Comparison of ENCODE assay signal across 16 cellular contexts in the genomic region with DNA sequence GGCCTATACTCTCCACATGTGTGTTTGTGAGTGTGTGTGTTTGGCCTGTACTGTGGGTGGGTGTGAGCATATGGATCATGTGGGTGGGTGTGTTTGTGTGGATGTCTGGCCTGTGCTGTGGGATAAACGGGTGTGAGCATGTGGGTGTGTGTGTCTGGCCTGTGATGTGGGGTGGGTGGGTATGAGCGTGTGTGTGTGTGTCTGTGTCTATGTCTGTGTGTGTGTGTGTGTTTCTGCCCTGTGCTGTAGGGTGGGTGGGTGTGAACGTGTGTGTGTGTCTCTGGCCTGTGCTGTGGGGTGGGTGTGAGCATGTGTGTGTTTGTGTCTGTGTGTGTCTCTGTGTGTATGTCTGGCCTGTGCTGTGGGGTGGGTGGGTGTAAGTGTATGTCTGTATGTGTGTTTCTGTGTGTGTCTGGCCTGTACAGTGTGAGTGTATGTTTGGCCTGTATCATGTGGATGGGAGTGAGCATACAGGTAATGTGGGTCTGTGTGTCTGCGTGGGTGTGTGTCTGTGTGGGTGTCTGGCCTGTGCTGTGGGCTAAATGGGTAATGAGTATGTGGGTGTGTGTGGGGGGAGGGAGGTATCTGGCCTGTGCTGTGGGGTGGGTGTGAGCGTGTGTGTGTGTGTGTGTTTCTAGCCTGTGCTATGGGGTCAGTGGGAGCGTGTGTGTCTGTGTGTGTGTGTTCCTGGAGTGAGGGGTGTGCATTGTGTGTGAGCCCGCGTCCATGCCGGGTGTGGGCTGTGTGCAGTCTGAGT. TPM values are rescaled to one million over a fixed set of nuclear protein-coding genes. Genes with fewer than 3 reads are reported as not detected.
DNase-seq lines count a peak whose midpoint lies in the region; ATAC-seq, FAIRE-seq and TF ChIP-seq lines count a peak whose summit lies in the region.
"Had no signal": no experiment of that assay in that cellular context is flagged by ENCODE, and none has a peak within 500 bp of the region (broad histone marks: within the 10 kb centered on the region; RNA-seq: fewer than 3 reads in every experiment).

No MANE protein-coding gene starts in this region.

- no TSS peak for BruUV-seq in HepG2 (replicated peaks; lab: Mats Ljungman, UMichigan)

- H4K20me1 ChIP-seq in HepG2 (ENCODE audit: insufficient read depth, low read length) = peaks cover 5% of the 10 kb centered on the region; the same call in 1 of the 2 replicates
- peaks cover 5% of the 10 kb centered on the region for H4K20me1 ChIP-seq in osteoblast (ENCODE audit: insufficient read depth, low read length)
- no peaks in the 10 kb centered on the region for H4K20me1 ChIP-seq in MM.1S (ENCODE audit: insufficient read depth, low read length)

- H3K9me2 ChIP-seq in MM.1S (replicated peaks; ENCODE audit: insufficient read depth, low read length) = no peaks in the 10 kb centered on the region

- TF ChIP-seq EP300 in HepG2 (IDR thresholded peaks at IDR 0.05; ENCODE audit: low read depth in 2 of 2, low read length in 2 of 2) = no peak
- TF ChIP-seq EP300 in HepG2 (CRISPR knock-in tag; IDR thresholded peaks at IDR 0.05; ENCODE audit: borderline replicate concordance) = no peak

- no peak overlapping the region for H3K4me2 ChIP-seq in HepG2 (ENCODE audit: low read depth, low read length)
- no peak overlapping the region for H3K4me2 ChIP-seq in osteoblast (ENCODE audit: insufficient read depth, low read length)
- no peak overlapping the region for H3K4me2 ChIP-seq in MM.1S (ENCODE audit: low read depth, low read length)
- H3K4me2 ChIP-seq: BLaER1, GM23338 had no signal

- H3K27me3 Mint-ChIP-seq in glutamatergic neuron (ENCODE audit: unreplicated experiment) (peaks cover 35% of the 10 kb centered on the region), osteocyte (ENCODE audit: unreplicated experiment) (peaks cover 11% of the 10 kb centered on the region)

- CTCF ChIA-PET in HepG2 (lab: Yijun Ruan, JAX; ENCODE audit: low intra/inter-chr PET ratio, low total read pairs) = interaction anchor here (4.6 to 5.6 kb wide), 2 partner anchors 222 to 319 kb away, joined by 55 to 148 read pairs; no protein-coding TSS in a partner anchor

- POLR2A ChIA-PET in HepG2 (lab: Yijun Ruan, JAX) = no interaction called here

- H3K9me3 ChIP-seq in HepG2 (ENCODE audit: low read length) = no peaks in the 10 kb centered on the region
- H3K9me3 ChIP-seq in right lobe of liver = no peaks in the 10 kb centered on the region
- H3K9me3 ChIP-seq in osteoblast (ENCODE audit: low read depth, low read length) = no peaks in the 10 kb centered on the region
- no peaks in the 10 kb centered on the region for H3K9me3 ChIP-seq in MM.1S (replicated peaks; ENCODE audit: insufficient read depth, low read length)
- H3K9me3 ChIP-seq: BLaER1 had no signal

- H3K4me3 ChIP-seq in HepG2 (replicated peaks in 1 of 3; ENCODE audit: insufficient read depth in 1 of 3, low read depth in 2 of 3, low read length in 3 of 3) = no peak overlapping the region
- H3K4me3 ChIP-seq in right lobe of liver = no peak overlapping the region
- no peak overlapping the region for H3K4me3 ChIP-seq in osteoblast (ENCODE audit: insufficient read depth, low read length)
- H3K4me3 ChIP-seq in MM.1S (ENCODE audit: low read length) = no peak overlapping the region
- H3K4me3 ChIP-seq: BLaER1, GM23338 had no signal

- H3K79me2 ChIP-seq in HepG2 (ENCODE audit: insufficient read depth, low read length) = no peaks in the 10 kb centered on the region
- H3K79me2 ChIP-seq in osteoblast (ENCODE audit: insufficient read depth, low read length) = no peaks in the 10 kb centered on the region
- H3K79me2 ChIP-seq in MM.1S (ENCODE audit: low read length) = no peaks in the 10 kb centered on the region

- peaks cover 7% of the 10 kb centered on the region for H3K4me1 ChIP-seq in HepG2 (ENCODE audit: insufficient read depth, low read length)
- no peaks in the 10 kb centered on the region for H3K4me1 ChIP-seq in right lobe of liver
- peaks cover 8% of the 10 kb centered on the region for H3K4me1 ChIP-seq in osteoblast (ENCODE audit: insufficient read depth, low read length)
- no peaks in the 10 kb centered on the region for H3K4me1 ChIP-seq in MM.1S (ENCODE audit: low read length)

- H3K27ac ChIP-seq in HepG2 (ENCODE audit: extremely low read length, insufficient read depth, low read length) (no peak overlapping the region), right lobe of liver (no peak overlapping the region), osteoblast (ENCODE audit: low read depth, low read length) (no peak overlapping the region), MM.1S (ENCODE audit: low read length) (no peak overlapping the region)
- H3K27ac ChIP-seq: BLaER1 had no signal

- ATAC-seq in HepG2 (no peak), right lobe of liver (no peak)
- ATAC-seq: GM23338, HCT116 had no signal

- peaks cover 4 to 37% of the 10 kb centered on the region in 2 experiments for H3K27me3 ChIP-seq in HepG2 (ENCODE audit: control insufficient read depth in 1 of 2, insufficient read depth in 2 of 2, low read length in 2 of 2)
- H3K27me3 ChIP-seq in right lobe of liver = no peaks in the 10 kb centered on the region
- H3K27me3 ChIP-seq in osteoblast (ENCODE audit: insufficient read depth, low read length) = peaks cover 16% of the 10 kb centered on the region
- H3K27me3 ChIP-seq in MM.1S (replicated peaks; ENCODE audit: insufficient read depth, low read length) = peaks cover 27% of the 10 kb centered on the region

- H2AFZ ChIP-seq in HepG2 (ENCODE audit: low read length) (no peak overlapping the region), osteoblast (ENCODE audit: low read length) (no peak overlapping the region), MM.1S (ENCODE audit: low read length) (no peak overlapping the region)
- H2AFZ ChIP-seq: GM23338 had no signal

- DNase-seq in HepG2 (ENCODE audit: low spot score) = no peak
- no peak for DNase-seq in right lobe of liver
- no peak for DNase-seq in glutamatergic neuron
- peak; percentile 69 for DNase-seq in osteoblast (ENCODE audit: insufficient read length, low spot score, missing footprints)
- no peak for DNase-seq in osteocyte (ENCODE audit: extremely low spot score, unreplicated experiment)
- DNase-seq in NAMALWA (ENCODE audit: low spot score) = no peak
- DNase-seq in MM.1S = no peak
- DNase-seq: 8988T; CD4-positive, alpha-beta memory T cell; DMS79 treated with DMSO at 0.1 percent for 48 hours; GF-D8; H7 had no signal

- no peak overlapping the region for H3K9ac ChIP-seq in HepG2 (ENCODE audit: insufficient read depth, low read depth, low read length)
- H3K9ac ChIP-seq in MM.1S (ENCODE audit: low read length) = no peak overlapping the region
- H3K9ac ChIP-seq: BLaER1 had no signal

- no peak for TF ChIP-seq CTCF in HepG2 (CRISPR knock-in tag; IDR thresholded peaks at IDR 0.05)
- no peak for TF ChIP-seq CTCF in right lobe of liver (IDR thresholded peaks at IDR 0.05)
- TF ChIP-seq CTCF in glutamatergic neuron (IDR thresholded peaks at IDR 0.05; ENCODE audit: partially characterized antibody, unreplicated experiment) = no peak
- TF ChIP-seq CTCF in osteoblast (IDR thresholded peaks at IDR 0.05; ENCODE audit: extremely low read depth, low read depth, low read length) = no peak
- no peak for TF ChIP-seq CTCF in osteocyte (IDR thresholded peaks at IDR 0.05)
- TF ChIP-seq CTCF in MM.1S (IDR thresholded peaks at IDR 0.05; ENCODE audit: low read length) = no peak

- intact Hi-C loops in HepG2 (cut with micrococcal nuclease; ENCODE audit: unreplicated experiment) = no loop called here
- intact Hi-C loops in right lobe of liver (cut with DNase I) = loop anchor here (5.0 to 10.0 kb wide), 3 partner anchors 229 to 321 kb away; no protein-coding TSS in a partner anchor

- H3K27ac Mint-ChIP-seq in glutamatergic neuron (ENCODE audit: unreplicated experiment) (peak overlapping the region; percentile 73), osteocyte (ENCODE audit: unreplicated experiment) (no peak overlapping the region)
- H3K27ac Mint-ChIP-seq: GM23338 had no signal

- H3K9me3 Mint-ChIP-seq in glutamatergic neuron (ENCODE audit: unreplicated experiment) = peaks cover 36% of the 10 kb centered on the region
- H3K9me3 Mint-ChIP-seq in osteocyte (ENCODE audit: unreplicated experiment) = no peaks in the 10 kb centered on the region
- H3K9me3 Mint-ChIP-seq: CD4-positive, alpha-beta memory T cell; GM23338 had no signal

- no peaks in the 10 kb centered on the region for H3K36me3 ChIP-seq in HepG2 (replicated peaks in 1 of 2; ENCODE audit: control insufficient read depth in 1 of 2, insufficient read depth in 2 of 2, low read length in 2 of 2)
- no peaks in the 10 kb centered on the region for H3K36me3 ChIP-seq in right lobe of liver
- no peaks in the 10 kb centered on the region for H3K36me3 ChIP-seq in osteoblast (ENCODE audit: insufficient read depth, low read length)
- H3K36me3 ChIP-seq in MM.1S (replicated peaks; ENCODE audit: insufficient read depth, low read length) = no peaks in the 10 kb centered on the region
- H3K36me3 ChIP-seq: BLaER1 had no signal

- in situ Hi-C loops in HepG2 (cut with HindIII; ENCODE audit: extremely low pct_ligation_motif_present, low pct_unique_long_range_greater_than_20kb) = loop anchor here (5.0 kb wide), 2 partner anchors 221 to 321 kb away; no protein-coding TSS in a partner anchor

- TF ChIP-seq RAD21 in HepG2 (CRISPR knock-in tag; IDR thresholded peaks at IDR 0.05) = no peak

- H3K36me3 Mint-ChIP-seq in glutamatergic neuron (ENCODE audit: unreplicated experiment) (peaks cover 13% of the 10 kb centered on the region), osteocyte (ENCODE audit: unreplicated experiment) (no peaks in the 10 kb centered on the region)
- H3K36me3 Mint-ChIP-seq: CD14-positive monocyte; CD4-positive, alpha-beta memory T cell had no signal

- no peak for FAIRE-seq in HepG2 (lab: Jason Lieb, UNC)

- no peaks in the 10 kb centered on the region for H3F3A ChIP-seq in MM.1S (ENCODE audit: insufficient read depth, low read length)

- WGBS in HepG2 (ENCODE audit: low lambda C conversion rate) = 19% methylated on average over 5 of the region's 9 CpGs
- WGBS in right lobe of liver (ENCODE audit: insufficient coverage, low coverage, low lambda C conversion rate, missing lambda C conversion rate) = 74% methylated on average over 2 of the region's 9 CpGs

- TF ChIP-seq POLR2A in HepG2 (IDR thresholded peaks at IDR 0.05; ENCODE audit: insufficient read depth in 1 of 2, low read depth in 2 of 2, low read length in 2 of 2) (no peak), right lobe of liver (IDR thresholded peaks at IDR 0.05) (no peak)

- H3K4me3 Mint-ChIP-seq in glutamatergic neuron (ENCODE audit: unreplicated experiment) (peak overlapping the region; percentile 27), osteocyte (ENCODE audit: unreplicated experiment) (no peak overlapping the region)
- H3K4me3 Mint-ChIP-seq: CD14-positive monocyte; CD4-positive, alpha-beta memory T cell; GM23338 had no signal

- H3K4me1 Mint-ChIP-seq in glutamatergic neuron (ENCODE audit: low read depth, unreplicated experiment) = peaks cover 34% of the 10 kb centered on the region
- peaks cover 6% of the 10 kb centered on the region for H3K4me1 Mint-ChIP-seq in osteocyte (ENCODE audit: unreplicated experiment)

RNA-seq across cellular contexts. Expression of a gene that starts 20.8 kb away (rescaled TPM):
- total RNA-seq in HepG2 (2016; rRNA removed; fragmentation: Illumina TruSeq; extraction: Trizol) (13.4 and 16.7 TPM in 2 replicates), right lobe of liver (10 to 100 TPM in 4 of 6 experiments, 1 to 10 TPM in 2; 5.0 to 27.0 (median 11.5) TPM), glutamatergic neuron (ENCODE audit: unreplicated experiment) (53.4 TPM), osteoblast (39.5 and 55.7 TPM in 2 replicates), osteocyte (83.2 and 86.8 TPM in 2 replicates)
- total RNA-seq in HepG2 (2016; cell fraction: cytosol; rRNA removed; fragmentation: Illumina TruSeq; extraction: Trizol; ENCODE audit: low read depth) = 8.5 and 10.1 TPM in 2 replicates
- total RNA-seq in HepG2 (2016; cell fraction: insoluble cytoplasmic fraction; rRNA removed; fragmentation: Illumina TruSeq; extraction: Trizol) = 13.8 and 17.7 TPM in 2 replicates
- 22.0 and 23.7 TPM in 2 replicates for total RNA-seq in HepG2 (2016; cell fraction: membrane; rRNA removed; fragmentation: Illumina TruSeq; extraction: Trizol)
- 14.7 and 15.5 TPM in 2 replicates for total RNA-seq in HepG2 (2016; cell fraction: nucleus; rRNA removed; fragmentation: Illumina TruSeq; extraction: Trizol)
- polyA plus RNA-seq in HepG2 (2011; rRNA removed) = 13.2 and 19.1 TPM in 2 replicates
- polyA plus RNA-seq in HepG2 (2011; cell fraction: cytosol; rRNA removed) = 13.7 and 21.4 TPM in 2 replicates
- 60.7 and 80.2 TPM in 2 replicates for polyA plus RNA-seq in HepG2 (2011; cell fraction: nucleus; rRNA removed)
- polyA plus RNA-seq in HepG2 (2012) = 6.1 and 12.6 TPM in 2 replicates
- polyA plus RNA-seq in HepG2 (2016; cell fraction: cytosol; fragmentation: Illumina TruSeq; extraction: Trizol; ENCODE audit: low read depth) = 12.7 and 15.4 TPM in 2 replicates
- 17.7 and 18.6 TPM in 2 replicates for polyA plus RNA-seq in HepG2 (2016; cell fraction: insoluble cytoplasmic fraction; fragmentation: Illumina TruSeq; extraction: Trizol; ENCODE audit: low read depth)
- 18.9 and 19.9 TPM in 2 replicates for polyA plus RNA-seq in HepG2 (2016; cell fraction: membrane; fragmentation: Illumina TruSeq; extraction: Trizol; ENCODE audit: low read depth)
- polyA plus RNA-seq in HepG2 (2016; cell fraction: nucleus; fragmentation: Illumina TruSeq; extraction: Trizol; ENCODE audit: insufficient read depth, low read depth) = 28.1 and 31.6 TPM in 2 replicates
- polyA minus RNA-seq in HepG2 (2011; rRNA and poly(A)+ RNA removed; ENCODE audit: low replicate concordance) = 25.7 and 46.7 TPM in 2 replicates
- 5.5 and 6.6 TPM in 2 replicates for polyA minus RNA-seq in HepG2 (2011; cell fraction: cytosol; rRNA and poly(A)+ RNA removed)
- polyA minus RNA-seq in HepG2 (2011; cell fraction: nucleus; rRNA and poly(A)+ RNA removed) = 7.8 and 10.0 TPM in 2 replicates
